1 cellular context compared by ENCODE assay signal in genomic region chr5:34007675-34008600, GRCh38.
TF ChIP-seq lines count a peak whose summit lies in the region.

TSS of gene AMACR (minus strand) at chr5:34008050. CDS start at chr5:34008019, 31 bp downstream.

TF ChIP-seq in HEK293, 187 proteins besides CTCF, POLR2A, EP300 and RAD21 (continued from another document):
- TF ChIP-seq ZBTB44 (tag by site-specific recombination; IDR thresholded peaks at IDR 0.05) = peak; percentile 99
- no peak for TF ChIP-seq ZNF621 (tag by site-specific recombination; IDR thresholded peaks at IDR 0.05)
- no peak for TF ChIP-seq ZNF169 (tag by site-specific recombination; IDR thresholded peaks at IDR 0.05)
- TF ChIP-seq ZNF221 (tag by site-specific recombination; IDR thresholded peaks at IDR 0.05; ENCODE audit: borderline replicate concordance) = no peak
- TF ChIP-seq ZNF626 (tag by site-specific recombination; IDR thresholded peaks at IDR 0.05) = no peak
- TF ChIP-seq ZNF311 (tag by site-specific recombination; IDR thresholded peaks at IDR 0.05; ENCODE audit: borderline replicate concordance) = no peak
- peak; percentile 60 for TF ChIP-seq ZNF629 (tag by site-specific recombination; IDR thresholded peaks at IDR 0.05)
- peak; percentile 22 for TF ChIP-seq ZNF518A (tag by site-specific recombination; conservative IDR thresholded peaks at IDR 0.05; ENCODE audit: low read depth)
- no peak for TF ChIP-seq ZNF112 (tag by site-specific recombination; IDR thresholded peaks at IDR 0.05)
- no peak for TF ChIP-seq ZNF670 (tag by site-specific recombination; IDR thresholded peaks at IDR 0.05; ENCODE audit: low read depth)
- TF ChIP-seq ZBTB6 (tag by site-specific recombination; IDR thresholded peaks at IDR 0.05) = peak; percentile 58; the same call in 1 of the 2 replicates
- no peak for TF ChIP-seq ELK4 (IDR thresholded peaks at IDR 0.05; ENCODE audit: borderline replicate concordance, low read depth, low read length)
- TF ChIP-seq ZNF324 (tag by site-specific recombination; IDR thresholded peaks at IDR 0.05) = peak; percentile 69
- peak; percentile 95 for TF ChIP-seq REST (tag by site-specific recombination; IDR thresholded peaks at IDR 0.05)
- no peak for TF ChIP-seq ZNF404 (tag by site-specific recombination; IDR thresholded peaks at IDR 0.05)
- TF ChIP-seq ZNF146 (tag by site-specific recombination; IDR thresholded peaks at IDR 0.05) = no peak
- TF ChIP-seq ZNF513 (tag by site-specific recombination; IDR thresholded peaks at IDR 0.05) = no peak
- TF ChIP-seq ZNF501 (tag by site-specific recombination; IDR thresholded peaks at IDR 0.05) = peak; percentile 96
- no peak for TF ChIP-seq ZNF555 (tag by site-specific recombination; conservative IDR thresholded peaks at IDR 0.05)
- no peak for TF ChIP-seq ZNF174 (tag by site-specific recombination; IDR thresholded peaks at IDR 0.05)
- peak; percentile 37; the same call in 1 of the 2 replicates for TF ChIP-seq GLIS2 (tag by site-specific recombination; IDR thresholded peaks at IDR 0.05)
- TF ChIP-seq KLF8 (tag by site-specific recombination; IDR thresholded peaks at IDR 0.05) = peak; percentile 73; the same call in 1 of the 2 replicates
- TF ChIP-seq ZBTB8A (tag by site-specific recombination; IDR thresholded peaks at IDR 0.05) = peak; percentile 99
- no peak; the same call in 1 of the 2 replicates for TF ChIP-seq OSR2 (tag by site-specific recombination; IDR thresholded peaks at IDR 0.05)
- TF ChIP-seq ZBTB7A (tag by site-specific recombination; IDR thresholded peaks at IDR 0.05; ENCODE audit: low read depth) = peak; percentile 86; the same call in 1 of the 2 replicates
- no peak for TF ChIP-seq ZNF645 (tag by site-specific recombination; IDR thresholded peaks at IDR 0.05)
- TF ChIP-seq ZBTB48 (tag by site-specific recombination; IDR thresholded peaks at IDR 0.05) = peak; percentile 90
- TF ChIP-seq ZFHX2 (tag by site-specific recombination; conservative IDR thresholded peaks at IDR 0.05) = peak; percentile 37; the same call in 1 of the 2 replicates
- TF ChIP-seq ZNF175 (tag by site-specific recombination; IDR thresholded peaks at IDR 0.05) = no peak
- 0 out of 2 replicates have a peak, but pooled peaks have one; percentile 33 for TF ChIP-seq ZNF16 (tag by site-specific recombination; IDR thresholded peaks at IDR 0.05; ENCODE audit: low read depth)
- 0 out of 2 replicates have a peak, but pooled peaks have one; percentile 59 for TF ChIP-seq HOXC10 (CRISPR knock-in tag; IDR thresholded peaks at IDR 0.05)
- TF ChIP-seq ZNF157 (tag by site-specific recombination; IDR thresholded peaks at IDR 0.05) = no peak
- 0 out of 2 replicates have a peak, but pooled peaks have one; percentile 21 for TF ChIP-seq BCL11A (tag by site-specific recombination; IDR thresholded peaks at IDR 0.05; ENCODE audit: low read depth)
- TF ChIP-seq ZNF292 (tag by site-specific recombination; IDR thresholded peaks at IDR 0.05; ENCODE audit: borderline replicate concordance, low read depth) = no peak
- TF ChIP-seq HOXA7 (CRISPR knock-in tag; IDR thresholded peaks at IDR 0.05; ENCODE audit: borderline replicate concordance) = no peak
- TF ChIP-seq ZNF202 (tag by site-specific recombination; IDR thresholded peaks at IDR 0.05; ENCODE audit: borderline replicate concordance) = no peak
- TF ChIP-seq ZNF37A (tag by site-specific recombination; IDR thresholded peaks at IDR 0.05) = no peak
- no peak for TF ChIP-seq ZNF416 (tag by site-specific recombination; IDR thresholded peaks at IDR 0.05)
